ENCODE assay signal across 10 cellular contexts in the genomic region with DNA sequence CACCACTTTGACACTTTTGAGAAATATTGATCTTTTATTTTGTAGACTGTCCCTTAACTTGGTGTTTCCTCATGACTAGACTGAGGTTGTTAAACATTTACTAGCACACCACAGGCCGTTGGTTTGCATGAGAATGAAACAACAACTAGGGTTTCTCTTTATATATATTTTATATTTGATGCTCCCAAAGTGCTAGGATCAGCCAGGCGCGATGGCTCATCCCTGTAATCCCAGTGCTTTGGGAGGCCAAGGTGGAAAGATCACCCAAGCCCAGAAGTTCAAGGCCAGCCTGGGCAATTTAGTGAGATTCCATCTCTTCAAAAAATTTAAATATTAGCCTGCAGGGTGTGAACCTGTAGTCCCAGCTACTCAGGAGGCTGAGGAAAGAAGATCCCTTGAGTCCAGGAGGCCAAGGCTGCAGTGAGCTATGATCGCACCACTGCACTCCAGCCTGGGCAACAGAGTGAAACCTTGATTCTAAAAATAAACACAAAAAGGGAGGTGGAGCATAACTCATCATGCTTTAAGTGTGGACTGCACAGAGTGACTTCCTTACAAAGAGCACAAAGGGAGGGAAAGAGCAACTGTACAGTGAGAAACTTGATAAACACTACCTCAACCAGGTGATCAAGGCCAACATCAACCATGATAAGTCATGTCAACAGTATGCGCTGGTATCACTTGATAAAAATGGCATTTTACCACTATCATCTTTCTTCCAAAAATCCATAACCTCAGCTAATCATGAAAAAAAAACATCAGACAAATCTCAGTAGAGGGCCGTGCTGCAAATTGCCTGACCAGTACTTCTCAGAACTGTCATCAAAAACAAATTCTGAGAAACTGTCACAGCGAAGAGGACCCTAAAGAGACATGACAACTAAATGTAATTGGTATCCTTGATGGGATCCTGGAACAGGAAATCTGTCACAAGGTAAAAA.
A peak's percentile ranks its signal among the peaks of the same experiment; 100 is the strongest.
DNase-seq lines count a peak whose midpoint lies in the region; ATAC-seq and TF ChIP-seq lines count a peak whose summit lies in the region.
"Had no signal": no experiment of that assay in that cellular context is flagged by ENCODE, and none has a peak within 500 bp of the region (broad histone marks: within the 10 kb centered on the region; RNA-seq: fewer than 3 reads in every experiment).

No MANE protein-coding gene starts in this region.

- H3K27ac Mint-ChIP-seq in stimulated activated naive B cell treated with anti-CD40 and anti-IgM and Interleukin-4, amounts not matched to agents 10 μg/mL and 1 μg/mL and 100 μg/mL, for 72 hours = peak overlapping the region; percentile 71
- H3K27ac Mint-ChIP-seq: activated CD4-positive, alpha-beta T cell treated with anti-CD3 and anti-CD28 coated beads, Interleukin-2, amount 10 ng/mL, durations not matched to agents 24 days and 14 days had no signal

- ATAC-seq in GM19043 (IDR thresholded peaks at IDR 0.05; ENCODE audit: low read depth, unreplicated experiment) = peak; percentile 87
- ATAC-seq in HG02763 (IDR thresholded peaks at IDR 0.05; ENCODE audit: unreplicated experiment) = peak; percentile 72
- ATAC-seq in stimulated activated naive B cell treated with anti-CD40 and anti-IgM and Interleukin-4, amounts not matched to agents 10 μg/mL and 1 μg/mL and 100 μg/mL, for 72 hours (replicated peaks) = peak; percentile 83 to 93
- ATAC-seq in lower lobe of right lung = no peak

- H3K36me3 ChIP-seq in lower lobe of right lung = no peaks in the 10 kb centered on the region

- peak; percentile 58 for DNase-seq in KBM-7
- DNase-seq in stimulated activated naive B cell treated with anti-CD40 and anti-IgM and Interleukin-4, amounts not matched to agents 10 μg/mL and 1 μg/mL and 100 μg/mL, for 72 hours = peak; percentile 29
- no peak for DNase-seq in stimulated activated naive CD4-positive, alpha-beta T cell treated with Interleukin-2 at 50 U/mL for 16 hours (lab: John Stamatoyannopoulos, UW)
- no peak for DNase-seq in lower lobe of right lung
- DNase-seq in substantia nigra (lab: John Stamatoyannopoulos, UW) = no peak
- DNase-seq: activated CD4-positive, alpha-beta T cell treated with anti-CD3 and anti-CD28 coated beads, Interleukin-2, amount 10 ng/mL, durations not matched to agents 24 days and 14 days; mesendoderm had no signal

- intact Hi-C loops in lower lobe of right lung (cut with DNase I) = no loop called here

- no peaks in the 10 kb centered on the region for H3K4me1 ChIP-seq in lower lobe of right lung

- H3K27ac ChIP-seq in lower lobe of right lung = no peak overlapping the region
- H3K27ac ChIP-seq in substantia nigra (ENCODE audit: low read depth, low read length, poor library complexity, severe bottlenecking) = no peak overlapping the region
- H3K27ac ChIP-seq: skin epidermis had no signal

- no peaks in the 10 kb centered on the region for H3K9me3 ChIP-seq in lower lobe of right lung

- H3K27me3 Mint-ChIP-seq in stimulated activated naive B cell treated with anti-CD40 and anti-IgM and Interleukin-4, amounts not matched to agents 10 μg/mL and 1 μg/mL and 100 μg/mL, for 72 hours = no peaks in the 10 kb centered on the region
- H3K27me3 Mint-ChIP-seq: activated CD4-positive, alpha-beta T cell treated with anti-CD3 and anti-CD28 coated beads, Interleukin-2, amount 10 ng/mL, durations not matched to agents 24 days and 14 days had no signal

- TF ChIP-seq CTCF in lower lobe of right lung (IDR thresholded peaks at IDR 0.05) = no peak

- H3K4me3 Mint-ChIP-seq in stimulated activated naive B cell treated with anti-CD40 and anti-IgM and Interleukin-4, amounts not matched to agents 10 μg/mL and 1 μg/mL and 100 μg/mL, for 72 hours = peak overlapping the region in 1 of 2 donors; percentile 56
- H3K4me3 Mint-ChIP-seq: activated CD4-positive, alpha-beta T cell treated with anti-CD3 and anti-CD28 coated beads, Interleukin-2, amount 10 ng/mL, durations not matched to agents 24 days and 14 days had no signal

- H3K27me3 ChIP-seq in lower lobe of right lung (ENCODE audit: low read depth) = no peaks in the 10 kb centered on the region

- H3K36me3 Mint-ChIP-seq in stimulated activated naive B cell treated with anti-CD40 and anti-IgM and Interleukin-4, amounts not matched to agents 10 μg/mL and 1 μg/mL and 100 μg/mL, for 72 hours = peaks cover 1 to 3% of the 10 kb centered on the region in 2 donors

- in situ Hi-C loops in KBM-7 (cut with MboI; ENCODE audit: low pct_unique_long_range_greater_than_20kb, low sequenced_read_pairs) = no loop called here

- peaks cover 2 to 3% of the 10 kb centered on the region in 2 donors for H3K9me3 Mint-ChIP-seq in stimulated activated naive B cell treated with anti-CD40 and anti-IgM and Interleukin-4, amounts not matched to agents 10 μg/mL and 1 μg/mL and 100 μg/mL, for 72 hours
- H3K9me3 Mint-ChIP-seq: activated CD4-positive, alpha-beta T cell treated with anti-CD3 and anti-CD28 coated beads, Interleukin-2, amount 10 ng/mL, durations not matched to agents 24 days and 14 days had no signal

- no peak overlapping the region for H3K4me3 ChIP-seq in lower lobe of right lung
- H3K4me3 ChIP-seq: skin epidermis had no signal

- H3K4me1 Mint-ChIP-seq in stimulated activated naive B cell treated with anti-CD40 and anti-IgM and Interleukin-4, amounts not matched to agents 10 μg/mL and 1 μg/mL and 100 μg/mL, for 72 hours = peaks cover 23 to 48% of the 10 kb centered on the region in 2 donors

Comparison
In these comparisons a context has a peak if more than half of its experiments do, and no peak if none do; other contexts are left out.
1. ATAC-seq: peak in GM19043 (single experiment), HG02763 (single experiment) and stimulated activated naive B cell treated with anti-CD40 and anti-IgM and Interleukin-4, amounts not matched to agents 10 μg/mL and 1 μg/mL and 100 μg/mL, for 72 hours (2 of 2); none in lower lobe of right lung (0 of 2).
2. DNase-seq: peak in KBM-7 (single experiment) and stimulated activated naive B cell treated with anti-CD40 and anti-IgM and Interleukin-4, amounts not matched to agents 10 μg/mL and 1 μg/mL and 100 μg/mL, for 72 hours (single experiment); none in stimulated activated naive CD4-positive, alpha-beta T cell treated with Interleukin-2 at 50 U/mL for 16 hours (single experiment), lower lobe of right lung (single experiment) and substantia nigra (0 of 49).